Comparison of ENCODE assay signal across 21 cellular contexts in the genomic region with DNA sequence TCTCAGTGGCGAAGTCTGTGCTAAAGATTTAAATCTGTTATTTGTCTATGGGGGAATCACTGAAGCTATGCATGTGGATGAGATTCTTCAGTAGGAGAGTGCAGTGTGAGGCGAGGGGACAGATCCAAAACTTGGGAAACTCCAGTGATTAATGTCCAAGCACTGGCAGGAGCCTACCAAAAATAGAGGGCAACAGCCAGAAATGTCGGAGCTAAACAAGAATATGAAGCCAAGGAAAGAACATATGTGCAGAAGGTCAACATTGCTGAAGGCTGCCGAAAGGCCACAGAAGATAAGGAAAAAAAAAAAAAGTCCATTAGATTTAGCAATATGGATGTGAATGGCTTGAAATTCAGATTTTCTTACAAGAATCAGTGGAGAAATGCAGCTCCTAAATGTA.
"Had no signal": no experiment of that assay in that cellular context is flagged by ENCODE, and none has a peak within 500 bp of the region (broad histone marks: within the 10 kb centered on the region; RNA-seq: fewer than 3 reads in every experiment).

No MANE protein-coding gene starts in this region.

- H3K27ac Mint-ChIP-seq: naive thymus-derived CD4-positive, alpha-beta T cell; progenitor cell of endocrine pancreas; stimulated activated memory B cell treated with anti-CD40 and anti-IgM and Interleukin-4, amounts not matched to agents 10 μg/mL and 1 μg/mL and 100 μg/mL, for 72 hours; stimulated activated naive CD8-positive, alpha-beta T cell treated with anti-CD3 and anti-CD28 coated beads, Interleukin-15, Interleukin-2, amounts not matched to agents 100 ng/mL and 50 ng/mL, for 24 hours had no signal

- H3K36me3 Mint-ChIP-seq: naive thymus-derived CD4-positive, alpha-beta T cell; stimulated activated memory B cell treated with anti-CD40 and anti-IgM and Interleukin-4, amounts not matched to agents 10 μg/mL and 1 μg/mL and 100 μg/mL, for 72 hours had no signal

- DNase-seq: cerebellar nuclear complex; colonic mucosa; dermis blood vessel endothelial cell; heart right ventricle; hypothalamus; islet precursor cell; left lung; naive thymus-derived CD4-positive, alpha-beta T cell; right lobe of liver; spleen; stimulated activated CD4-positive, alpha-beta T cell treated with anti-CD3 and anti-CD28 coated beads, Interleukin-15, amount 100 ng/mL, for 24 hours; stimulated activated CD4-positive, alpha-beta T cell treated with anti-CD3 and anti-CD28 coated beads, Interleukin-1b, Interleukin-23, amount 100 ng/mL, for 48 hours; stimulated activated CD4-positive, alpha-beta T cell treated with anti-CD3 and anti-CD28 coated beads, Interleukin-4, amount 100 ng/mL, for 24 hours; testis; upper lobe of right lung had no signal

- H3K36me3 ChIP-seq: colonic mucosa, left lung, neutrophil, spleen, tibial nerve, upper lobe of right lung had no signal

- H3K4me3 ChIP-seq: colonic mucosa, heart right ventricle, left lung, lung, right lobe of liver, spleen, testis, tibial nerve, upper lobe of right lung had no signal

- H3K4me1 ChIP-seq: colonic mucosa, heart right ventricle, spleen, testis, tibial nerve, upper lobe of right lung had no signal

- H3K27ac ChIP-seq: colonic mucosa, heart right ventricle, left lung, neutrophil, right lobe of liver, spleen, testis, tibial nerve, upper lobe of right lung had no signal

- H3K9me3 Mint-ChIP-seq: stimulated activated memory B cell treated with anti-CD40 and anti-IgM and Interleukin-4, amounts not matched to agents 10 μg/mL and 1 μg/mL and 100 μg/mL, for 72 hours; stimulated activated naive CD8-positive, alpha-beta T cell treated with anti-CD3 and anti-CD28 coated beads, Interleukin-15, Interleukin-2, amounts not matched to agents 100 ng/mL and 50 ng/mL, for 24 hours had no signal

- H3K9me3 ChIP-seq: colonic mucosa, heart right ventricle, left lung, neutrophil, right lobe of liver, spleen, testis, tibial nerve, upper lobe of right lung had no signal

- H3K4me3 Mint-ChIP-seq: naive thymus-derived CD4-positive, alpha-beta T cell; stimulated activated memory B cell treated with anti-CD40 and anti-IgM and Interleukin-4, amounts not matched to agents 10 μg/mL and 1 μg/mL and 100 μg/mL, for 72 hours; stimulated activated naive CD8-positive, alpha-beta T cell treated with anti-CD3 and anti-CD28 coated beads, Interleukin-15, Interleukin-2, amounts not matched to agents 100 ng/mL and 50 ng/mL, for 24 hours had no signal

- H3K4me1 Mint-ChIP-seq: naive thymus-derived CD4-positive, alpha-beta T cell; stimulated activated memory B cell treated with anti-CD40 and anti-IgM and Interleukin-4, amounts not matched to agents 10 μg/mL and 1 μg/mL and 100 μg/mL, for 72 hours had no signal

- H3K27me3 ChIP-seq: colonic mucosa, heart right ventricle, left lung, neutrophil, right lobe of liver, spleen, testis, tibial nerve, upper lobe of right lung had no signal

- ATAC-seq: left lung; naive thymus-derived CD4-positive, alpha-beta T cell; right lobe of liver; stimulated activated memory B cell treated with anti-CD40 and anti-IgM and Interleukin-4, amounts not matched to agents 10 μg/mL and 1 μg/mL and 100 μg/mL, for 72 hours; upper lobe of right lung had no signal

- H3K27me3 Mint-ChIP-seq: progenitor cell of endocrine pancreas; stimulated activated memory B cell treated with anti-CD40 and anti-IgM and Interleukin-4, amounts not matched to agents 10 μg/mL and 1 μg/mL and 100 μg/mL, for 72 hours; stimulated activated naive CD8-positive, alpha-beta T cell treated with anti-CD3 and anti-CD28 coated beads, Interleukin-15, Interleukin-2, amounts not matched to agents 100 ng/mL and 50 ng/mL, for 24 hours had no signal
